In the genomic region with DNA sequence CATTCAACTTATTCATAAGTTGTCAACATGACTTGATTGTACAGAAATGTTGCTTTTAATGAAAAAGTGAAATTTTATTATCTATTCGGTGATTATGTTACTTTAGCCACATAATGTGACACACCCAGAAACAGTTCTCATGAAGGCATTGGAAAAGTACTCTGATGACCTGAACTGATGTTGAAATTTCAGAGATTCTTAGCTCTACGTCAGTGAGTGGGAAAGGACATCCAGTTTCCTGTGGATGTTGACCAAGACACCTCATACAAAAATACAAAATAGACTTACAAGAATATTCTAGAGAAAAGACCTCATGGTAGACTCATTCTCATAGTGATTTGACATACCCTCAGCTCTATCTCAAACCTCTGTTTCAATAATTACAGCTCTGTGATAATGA, we compare ENCODE assay signal across 17 cellular contexts. TPM values are rescaled to one million over a fixed set of nuclear protein-coding genes. Genes with fewer than 3 reads are reported as not detected.
"Had no signal": no experiment of that assay in that cellular context is flagged by ENCODE, and none has a peak within 500 bp of the region (broad histone marks: within the 10 kb centered on the region; RNA-seq: fewer than 3 reads in every experiment).

No MANE protein-coding gene starts in this region.

- DNase-seq: activated B cell treated with CpG ODN at 0.5 μM for 24 hours; activated CD4-positive, alpha-beta T cell treated with anti-CD3 and anti-CD28 coated beads, Interleukin-2, amount 50 U/mL, for 1 hour; activated effector memory CD4-positive, alpha-beta T cell treated with Interleukin-2 at 50 U/mL for 16 hours; activated T-cell treated with anti-CD3 and anti-CD28 coated beads, Interleukin-2, amount 50 U/mL, for 24 hours; effector CD4-positive, alpha-beta T cell; head of caudate nucleus; mucosa of descending colon; naive thymus-derived CD8-positive, alpha-beta T cell; right cardiac atrium; SK-N-SH; spleen; stimulated activated CD4-positive, alpha-beta T cell treated with anti-CD3 and anti-CD28 coated beads, Interleukin-1b, Interleukin-23, amount 100 ng/mL, for 48 hours; upper lobe of left lung had no signal

- ATAC-seq: activated naive CD4-positive, alpha-beta T cell treated with anti-CD3 and anti-CD28 coated beads, Interleukin-2, amount 50 U/mL, for 72 hours; left lobe of liver; mucosa of descending colon; naive thymus-derived CD8-positive, alpha-beta T cell; right cardiac atrium; stimulated activated memory B cell treated with anti-CD40 and anti-IgM and Interleukin-4, amounts not matched to agents 10 μg/mL and 1 μg/mL and 100 μg/mL, for 72 hours had no signal

- H3K27me3 ChIP-seq: spleen, upper lobe of left lung had no signal

- H3K9me3 ChIP-seq: mucosa of descending colon, SK-N-SH, spleen, upper lobe of left lung had no signal

- H3K4me1 ChIP-seq: spleen had no signal

- H3K36me3 ChIP-seq: spleen, upper lobe of left lung had no signal

- H3K4me3 ChIP-seq: coronary artery, mucosa of descending colon, spleen, upper lobe of left lung had no signal

- H3K9ac ChIP-seq: SK-N-SH had no signal

- H3K27ac ChIP-seq: coronary artery, spleen, upper lobe of left lung had no signal

RNA-seq across cellular contexts. Expression of a gene that starts 37.2 kb away (rescaled TPM):
- total RNA-seq: activated B cell treated with CpG ODN at 0.5 μM for 24 hours; activated naive CD4-positive, alpha-beta T cell treated with anti-CD3 and anti-CD28 coated beads, Interleukin-2, amount 50 U/mL, for 72 hours; naive thymus-derived CD8-positive, alpha-beta T cell had no signal
